1 cellular context compared by ENCODE assay signal in the genomic region with DNA sequence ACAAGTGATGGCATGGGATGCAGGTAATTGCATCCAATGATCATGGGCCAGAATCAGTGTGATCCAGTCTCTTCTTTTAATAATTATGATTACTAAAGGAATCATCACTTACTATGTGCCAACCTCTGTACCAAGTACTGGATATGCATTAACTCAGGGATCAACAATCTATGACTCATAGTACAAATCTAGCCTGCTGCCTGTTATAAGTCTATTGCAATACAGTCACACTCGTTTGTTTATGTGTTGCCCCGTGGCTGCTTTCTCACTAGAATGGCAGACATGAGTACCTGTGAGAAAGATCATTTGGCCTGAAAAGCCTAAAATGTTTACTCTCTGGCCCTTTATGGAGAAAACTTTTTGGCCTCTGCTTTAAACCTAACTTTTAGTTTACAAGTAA.
TF ChIP-seq lines count a peak whose summit lies in the region.

No MANE protein-coding gene starts in this region.

TF ChIP-seq in HepG2, 621 proteins besides CTCF, POLR2A, EP300 and RAD21:
- TF ChIP-seq SMARCE1 (IDR thresholded peaks at IDR 0.05; ENCODE audit: borderline replicate concordance) (no peak), ZNF256 (CRISPR knock-in tag; conservative IDR thresholded peaks at IDR 0.05) (no peak), KAT7 (CRISPR knock-in tag; IDR thresholded peaks at IDR 0.05; ENCODE audit: borderline replicate concordance) (no peak), ZNF12 (CRISPR knock-in tag; IDR thresholded peaks at IDR 0.05) (0 out of 2 replicates have a peak, but pooled peaks have one; percentile 80), FOSL2 (CRISPR knock-in tag; IDR thresholded peaks at IDR 0.05) (peak; percentile 70), SP2 (CRISPR knock-in tag; IDR thresholded peaks at IDR 0.05) (no peak), ZFP90 (CRISPR knock-in tag; IDR thresholded peaks at IDR 0.05; ENCODE audit: borderline replicate concordance) (no peak), CEBPB (IDR thresholded peaks at IDR 0.05; ENCODE audit: borderline replicate concordance, low read depth, low read length) (peak; percentile 57; the same call in 1 of the 2 replicates), ZNF589 (CRISPR knock-in tag; conservative IDR thresholded peaks at IDR 0.05) (no peak), ZNF792 (CRISPR knock-in tag; IDR thresholded peaks at IDR 0.05) (no peak), ZNF768 (CRISPR knock-in tag; IDR thresholded peaks at IDR 0.05) (no peak), ZNF883 (CRISPR knock-in tag; IDR thresholded peaks at IDR 0.05; ENCODE audit: not compliant biosample characterization) (no peak)
- TF ChIP-seq, protein P1, sequence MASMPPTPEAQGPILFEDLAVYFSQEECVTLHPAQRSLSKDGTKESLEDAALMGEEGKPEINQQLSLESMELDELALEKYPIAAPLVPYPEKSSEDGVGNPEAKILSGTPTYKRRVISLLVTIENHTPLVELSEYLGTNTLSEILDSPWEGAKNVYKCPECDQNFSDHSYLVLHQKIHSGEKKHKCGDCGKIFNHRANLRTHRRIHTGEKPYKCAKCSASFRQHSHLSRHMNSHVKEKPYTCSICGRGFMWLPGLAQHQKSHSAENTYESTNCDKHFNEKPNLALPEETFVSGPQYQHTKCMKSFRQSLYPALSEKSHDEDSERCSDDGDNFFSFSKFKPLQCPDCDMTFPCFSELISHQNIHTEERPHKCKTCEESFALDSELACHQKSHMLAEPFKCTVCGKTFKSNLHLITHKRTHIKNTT (CRISPR knock-in tag; IDR thresholded peaks at IDR 0.05): no peak
